In the genomic region with DNA sequence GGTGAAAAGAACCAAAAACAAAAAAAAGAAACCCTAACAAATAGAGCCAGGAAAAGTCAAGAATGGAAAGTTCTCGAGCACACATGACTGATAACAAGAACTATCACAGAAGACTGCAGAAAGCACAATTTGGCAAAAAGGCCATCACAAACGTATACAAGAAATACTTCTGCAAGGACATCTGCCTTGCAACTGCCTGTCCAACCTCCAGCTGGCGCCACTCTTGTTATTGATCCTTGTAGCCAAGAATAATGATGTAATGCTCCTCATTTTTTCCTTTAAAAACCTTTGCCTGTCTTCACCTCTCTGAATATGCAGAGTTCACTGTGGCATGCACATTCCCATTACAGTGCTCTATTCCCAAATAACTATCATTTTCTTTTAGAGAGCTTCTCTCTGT, we compare ENCODE assay signal across 13 cellular contexts.
DNase-seq lines count a peak whose midpoint lies in the region; TF ChIP-seq lines count a peak whose summit lies in the region.
"Had no signal": no experiment of that assay in that cellular context is flagged by ENCODE, and none has a peak within 500 bp of the region (broad histone marks: within the 10 kb centered on the region; RNA-seq: fewer than 3 reads in every experiment).

No MANE protein-coding gene starts in this region.

- peak; percentile 34 for TF ChIP-seq CTCF in cardiac muscle cell (IDR thresholded peaks at IDR 0.05; ENCODE audit: low read depth, low read length)
- TF ChIP-seq CTCF in epithelial cell of proximal tubule (conservative IDR thresholded peaks at IDR 0.05; ENCODE audit: low read depth, low read length) = peak; percentile 59
- TF ChIP-seq CTCF in type B pancreatic cell (conservative IDR thresholded peaks at IDR 0.05) = peak; percentile 43

- no peak overlapping the region for H3K27ac ChIP-seq in cardiac muscle cell
- H3K27ac ChIP-seq: ascending aorta; BLaER1 treated with 17β-estradiol and CSF1 and Interleukin-3, amounts not matched to agents 10 nM and 100 nM had no signal

- H3K36me3 ChIP-seq in cardiac muscle cell = no peaks in the 10 kb centered on the region
- H3K36me3 ChIP-seq: ascending aorta; BLaER1 treated with 17β-estradiol and CSF1 and Interleukin-3, amounts not matched to agents 10 nM and 100 nM; esophagus muscularis mucosa had no signal

- no peak overlapping the region for H3K27ac Mint-ChIP-seq in type B pancreatic cell

- H3K4me3 Mint-ChIP-seq in type B pancreatic cell = no peak overlapping the region

- H3K36me3 Mint-ChIP-seq in type B pancreatic cell = no peaks in the 10 kb centered on the region

- H3K4me1 Mint-ChIP-seq in type B pancreatic cell (ENCODE audit: unreplicated experiment) = peaks cover 4% of the 10 kb centered on the region

- DNase-seq in cardiac muscle cell (ENCODE audit: low read depth in 1 of 2, low spot score in 1 of 2) (peak; percentile 27 to 30), cardiac septum (ENCODE audit: low spot score) (no peak), NCI-H2227 treated with DMSO at 0.1 percent for 48 hours (lab: John Stamatoyannopoulos, UW) (peak; percentile 40), epithelial cell of proximal tubule (ENCODE audit: low read depth) (no peak), type B pancreatic cell (ENCODE audit: extremely low spot score, unreplicated experiment) (no peak), NCI-H1417 treated with DMSO at 0.1 percent for 48 hours (lab: John Stamatoyannopoulos, UW) (no peak), DMS114 treated with DMSO at 0.1 percent for 48 hours (lab: John Stamatoyannopoulos, UW; ENCODE audit: unreplicated experiment) (no peak), RPMI8226 (no peak)
- DNase-seq: stimulated activated CD4-positive, alpha-beta T cell treated with anti-CD3 and anti-CD28 coated beads, Interleukin-1b, Interleukin-23, amount 100 ng/mL, for 48 hours; stimulated activated naive CD4-positive, alpha-beta T cell treated with Interleukin-2 at 50 U/mL for 16 hours had no signal

- no peaks in the 10 kb centered on the region for H3K9me3 Mint-ChIP-seq in type B pancreatic cell

- H3K4me3 ChIP-seq in cardiac muscle cell (no peak overlapping the region), epithelial cell of proximal tubule (ENCODE audit: low read depth, low read length) (no peak overlapping the region)
- H3K4me3 ChIP-seq: ascending aorta; BLaER1 treated with 17β-estradiol and CSF1 and Interleukin-3, amounts not matched to agents 10 nM and 100 nM; esophagus muscularis mucosa had no signal

- H3K27me3 ChIP-seq in cardiac muscle cell = no peaks in the 10 kb centered on the region
- H3K27me3 ChIP-seq: ascending aorta; BLaER1 treated with 17β-estradiol and CSF1 and Interleukin-3, amounts not matched to agents 10 nM and 100 nM; esophagus muscularis mucosa had no signal

- no peaks in the 10 kb centered on the region for H3K27me3 Mint-ChIP-seq in type B pancreatic cell

- no peaks in the 10 kb centered on the region for H3K9me3 ChIP-seq in cardiac muscle cell (ENCODE audit: low read depth)
- H3K9me3 ChIP-seq: ascending aorta; BLaER1 treated with 17β-estradiol and CSF1 and Interleukin-3, amounts not matched to agents 10 nM and 100 nM; esophagus muscularis mucosa had no signal

- H3K4me1 ChIP-seq in cardiac muscle cell (ENCODE audit: low read depth) = peaks cover 9% of the 10 kb centered on the region
- H3K4me1 ChIP-seq: ascending aorta; BLaER1 treated with 17β-estradiol and CSF1 and Interleukin-3, amounts not matched to agents 10 nM and 100 nM had no signal

- intact Hi-C loops in cardiac septum (cut with DNase I) = no loop called here

Comparison
In these comparisons a context has a peak if more than half of its experiments do, and no peak if none do; other contexts are left out.
1. DNase-seq: peak in cardiac muscle cell (2 of 2) and NCI-H2227 treated with DMSO at 0.1 percent for 48 hours (single experiment); none in cardiac septum (single experiment), epithelial cell of proximal tubule (single experiment), type B pancreatic cell (single experiment), NCI-H1417 treated with DMSO at 0.1 percent for 48 hours (single experiment), DMS114 treated with DMSO at 0.1 percent for 48 hours (single experiment) and RPMI8226 (single experiment).
2. Peak in every context shown above with its lines, with median percentiles within 50 percentile points of each other: CTCF ChIP-seq.